In the genomic region with DNA sequence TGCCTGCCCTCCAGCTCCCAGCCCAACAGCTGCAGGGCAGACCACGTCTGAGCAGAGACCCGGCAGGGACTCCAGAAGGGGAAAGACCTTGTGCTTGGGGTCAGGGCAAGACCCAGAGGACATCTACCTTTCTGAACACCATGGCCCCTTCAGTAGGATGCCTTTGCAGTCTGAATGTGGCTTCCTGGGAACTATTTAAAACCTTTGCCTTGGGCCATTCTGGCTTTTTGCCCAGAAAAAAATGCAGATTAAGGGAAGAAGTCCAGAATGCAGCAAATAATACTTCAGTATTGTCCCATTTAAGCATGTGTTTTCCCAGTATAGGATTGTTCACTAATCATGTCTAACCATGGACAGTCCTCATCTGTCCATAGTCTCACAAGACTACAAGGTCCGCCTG, we compare ENCODE assay signal across 1 cellular context.
TF ChIP-seq lines count a peak whose summit lies in the region.

No MANE protein-coding gene starts in this region.

TF ChIP-seq in GM12878, 131 proteins besides CTCF, POLR2A, EP300 and RAD21 (continued from another document):
- no peak for TF ChIP-seq MLLT1 (IDR thresholded peaks at IDR 0.05)
- TF ChIP-seq ZNF274 (IDR thresholded peaks at IDR 0.05; ENCODE audit: insufficient read depth, insufficient read length) = no peak
- no peak for TF ChIP-seq BRCA1 (IDR thresholded peaks at IDR 0.05; ENCODE audit: low read depth, low read length)
- TF ChIP-seq CBFB (IDR thresholded peaks at IDR 0.05; ENCODE audit: low read depth) = no peak
- TF ChIP-seq CREM (IDR thresholded peaks at IDR 0.05; ENCODE audit: low read depth) = no peak
- TF ChIP-seq POLR2AphosphoS2 (IDR thresholded peaks at IDR 0.05; ENCODE audit: low read depth, low read length) = no peak
- no peak for TF ChIP-seq IKZF1 (conservative IDR thresholded peaks at IDR 0.05)
- no peak for TF ChIP-seq RBBP5 (conservative IDR thresholded peaks at IDR 0.05)
- TF ChIP-seq LARP7 (IDR thresholded peaks at IDR 0.05) = no peak
